In the genomic region with DNA sequence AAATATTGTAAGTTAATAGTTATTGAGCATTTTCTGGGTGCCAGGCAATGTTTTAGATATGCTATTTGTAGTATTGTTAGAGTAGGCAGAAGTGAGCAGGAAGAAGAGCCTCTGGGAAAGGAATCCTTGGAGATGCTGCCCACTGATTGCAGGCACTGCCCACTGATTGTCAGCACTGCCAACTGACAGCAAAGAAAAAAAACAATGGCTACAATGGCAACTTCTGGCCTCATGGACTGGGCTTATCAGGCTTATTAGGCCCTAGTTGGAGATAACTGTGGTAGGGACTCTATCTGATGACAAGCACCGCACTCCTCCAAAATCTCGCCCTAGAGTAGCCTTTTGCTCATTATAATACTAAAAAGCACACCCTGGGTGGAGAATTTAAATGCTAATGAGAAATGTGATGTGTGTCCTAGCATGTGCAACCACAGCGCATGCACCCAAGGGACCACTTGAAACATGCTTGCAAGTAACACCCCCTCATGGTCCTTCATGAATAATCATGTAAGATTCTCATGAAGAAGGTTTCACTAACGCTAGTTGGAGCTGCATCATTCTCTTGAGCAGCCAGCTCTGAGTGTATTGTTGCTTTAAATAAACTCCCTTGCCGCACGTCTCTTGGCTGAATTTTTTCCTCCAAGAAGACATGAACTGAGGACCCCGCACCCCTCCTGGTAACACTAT, we compare ENCODE assay signal across 2 cellular contexts.
TF ChIP-seq lines count a peak whose summit lies in the region.

No MANE protein-coding gene starts in this region.

TF ChIP-seq in A549, 52 proteins besides CTCF, POLR2A, EP300 and RAD21:
- TF ChIP-seq, protein P1, sequence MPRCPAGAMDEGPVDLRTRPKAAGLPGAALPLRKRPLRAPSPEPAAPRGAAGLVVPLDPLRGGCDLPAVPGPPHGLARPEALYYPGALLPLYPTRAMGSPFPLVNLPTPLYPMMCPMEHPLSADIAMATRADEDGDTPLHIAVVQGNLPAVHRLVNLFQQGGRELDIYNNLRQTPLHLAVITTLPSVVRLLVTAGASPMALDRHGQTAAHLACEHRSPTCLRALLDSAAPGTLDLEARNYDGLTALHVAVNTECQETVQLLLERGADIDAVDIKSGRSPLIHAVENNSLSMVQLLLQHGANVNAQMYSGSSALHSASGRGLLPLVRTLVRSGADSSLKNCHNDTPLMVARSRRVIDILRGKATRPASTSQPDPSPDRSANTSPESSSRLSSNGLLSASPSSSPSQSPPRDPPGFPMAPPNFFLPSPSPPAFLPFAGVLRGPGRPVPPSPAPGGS (IDR thresholded peaks at IDR 0.05) = no peak
- no peak for TF ChIP-seq ESRRA (IDR thresholded peaks at IDR 0.05; ENCODE audit: borderline replicate concordance, low read length)
- TF ChIP-seq, protein P2, sequence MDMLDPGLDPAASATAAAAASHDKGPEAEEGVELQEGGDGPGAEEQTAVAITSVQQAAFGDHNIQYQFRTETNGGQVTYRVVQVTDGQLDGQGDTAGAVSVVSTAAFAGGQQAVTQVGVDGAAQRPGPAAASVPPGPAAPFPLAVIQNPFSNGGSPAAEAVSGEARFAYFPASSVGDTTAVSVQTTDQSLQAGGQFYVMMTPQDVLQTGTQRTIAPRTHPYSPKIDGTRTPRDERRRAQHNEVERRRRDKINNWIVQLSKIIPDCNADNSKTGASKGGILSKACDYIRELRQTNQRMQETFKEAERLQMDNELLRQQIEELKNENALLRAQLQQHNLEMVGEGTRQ (IDR thresholded peaks at IDR 0.05) = no peak

TF ChIP-seq in H1, 55 proteins besides CTCF, POLR2A, EP300 and RAD21:
- no peak for TF ChIP-seq ZNF274 (IDR thresholded peaks at IDR 0.05; ENCODE audit: borderline replicate concordance, extremely low read depth, low read length)
- no peak for TF ChIP-seq JUND (IDR thresholded peaks at IDR 0.05; ENCODE audit: low read length)
- TF ChIP-seq BCL11A (IDR thresholded peaks at IDR 0.05; ENCODE audit: low read depth in 2 of 2, low read length in 2 of 2) = no peak
- TF ChIP-seq EZH2 (IDR thresholded peaks at IDR 0.05; ENCODE audit: low read depth, low read length, severe bottlenecking) = no peak
- TF ChIP-seq PHF8 (conservative IDR thresholded peaks at IDR 0.05; ENCODE audit: low read depth, low read length) = no peak
- TF ChIP-seq SRF (IDR thresholded peaks at IDR 0.05; ENCODE audit: low read depth, low read length) = no peak
